In genomic region chr7:73626814-73627213, GRCh38 we compare ENCODE assay signal across 16 cellular contexts. TPM values are rescaled to one million over a fixed set of nuclear protein-coding genes. Genes with fewer than 3 reads are reported as not detected.
DNase-seq lines count a peak whose midpoint lies in the region; ATAC-seq and TF ChIP-seq lines count a peak whose summit lies in the region.
"Had no signal": no experiment of that assay in that cellular context is flagged by ENCODE, and none has a peak within 500 bp of the region (broad histone marks: within the 10 kb centered on the region; RNA-seq: fewer than 3 reads in every experiment).

No MANE protein-coding gene starts in this region.

- no peak overlapping the region for H2BK15ac ChIP-seq in mesendoderm (replicated peaks; ENCODE audit: low read depth)

- H3K23ac ChIP-seq in mesendoderm (ENCODE audit: low read length) = no peak overlapping the region

- H3K79me1 ChIP-seq in mesendoderm (ENCODE audit: low read length) = no peaks in the 10 kb centered on the region

- no peaks in the 10 kb centered on the region for H3K79me2 ChIP-seq in mesendoderm (ENCODE audit: control insufficient read depth, insufficient read depth, low read length)

- no peak overlapping the region for H3K4me3 Mint-ChIP-seq in MCF 10A (ENCODE audit: unreplicated experiment)
- no peak overlapping the region for H3K4me3 Mint-ChIP-seq in activated naive CD8-positive, alpha-beta T cell treated with anti-CD3 and anti-CD28 coated beads for 36 hours
- H3K4me3 Mint-ChIP-seq: activated T-cell treated with anti-CD3 and anti-CD28 coated beads, Interleukin-2, amount 50 U/mL, for 4 hours had no signal

- H3K27ac ChIP-seq in mesendoderm (ENCODE audit: low read depth, low read length) = no peak overlapping the region
- H3K27ac ChIP-seq: body of pancreas, thyroid gland had no signal

- POLR2A ChIA-PET in MCF 10A (lab: Yijun Ruan, JAX) = no interaction called here

- H3K4me1 Mint-ChIP-seq in MCF 10A (ENCODE audit: insufficient read depth, unreplicated experiment) = no peaks in the 10 kb centered on the region
- H3K4me1 Mint-ChIP-seq in activated naive CD8-positive, alpha-beta T cell treated with anti-CD3 and anti-CD28 coated beads for 36 hours = peaks cover 4% of the 10 kb centered on the region

- BruUV-seq in MCF 10A (replicated peaks; lab: Mats Ljungman, UMichigan) = no TSS peak

- no peak overlapping the region for H3K4me3 ChIP-seq in mesendoderm (ENCODE audit: low read length)
- H3K4me3 ChIP-seq: body of pancreas, lung, thyroid gland had no signal

- no peak overlapping the region for H2AK5ac ChIP-seq in mesendoderm (ENCODE audit: low read length)

- no peaks in the 10 kb centered on the region for H3K36me3 ChIP-seq in mesendoderm (ENCODE audit: control insufficient read depth, insufficient read depth, low read length)
- H3K36me3 ChIP-seq: thyroid gland had no signal

- H2BK5ac ChIP-seq in mesendoderm (ENCODE audit: low read length) = no peak overlapping the region

- H3K18ac ChIP-seq in mesendoderm (ENCODE audit: low read length) = no peak overlapping the region

- CTCF ChIA-PET in MCF 10A (lab: Yijun Ruan, JAX) = interaction anchor here (0.5 to 1.3 kb wide), 5 partner anchors 10 to 60 kb away, joined by 3 to 8 read pairs (median 3); no protein-coding TSS in a partner anchor

- H3K9me3 Mint-ChIP-seq in MCF 10A (ENCODE audit: unreplicated experiment) = no peaks in the 10 kb centered on the region
- H3K9me3 Mint-ChIP-seq in activated naive CD8-positive, alpha-beta T cell treated with anti-CD3 and anti-CD28 coated beads for 36 hours = no peaks in the 10 kb centered on the region
- H3K9me3 Mint-ChIP-seq: activated T-cell treated with anti-CD3 and anti-CD28 coated beads, Interleukin-2, amount 50 U/mL, for 4 hours had no signal

- H3K56ac ChIP-seq in mesendoderm (ENCODE audit: low read length) = peak overlapping the region; percentile 37

- no peak overlapping the region for H3K4ac ChIP-seq in mesendoderm (ENCODE audit: low read depth, low read length)

- H3K4me2 ChIP-seq in mesendoderm (ENCODE audit: low read length) = no peak overlapping the region

- ATAC-seq in GM19328 (IDR thresholded peaks at IDR 0.05; ENCODE audit: unreplicated experiment) = no peak
- no peak for ATAC-seq in HG03469 (IDR thresholded peaks at IDR 0.05; ENCODE audit: unreplicated experiment)
- no peak for ATAC-seq in GM21381 (IDR thresholded peaks at IDR 0.05; ENCODE audit: unreplicated experiment)
- ATAC-seq: activated T-cell treated with anti-CD3 and anti-CD28 coated beads, Interleukin-2, amount 50 U/mL, for 4 hours; body of pancreas had no signal

- no peak overlapping the region for H3K9ac ChIP-seq in mesendoderm (ENCODE audit: low read length)

- H3K36me3 Mint-ChIP-seq in MCF 10A (ENCODE audit: insufficient read depth, unreplicated experiment) = peaks cover 9% of the 10 kb centered on the region
- no peaks in the 10 kb centered on the region for H3K36me3 Mint-ChIP-seq in activated naive CD8-positive, alpha-beta T cell treated with anti-CD3 and anti-CD28 coated beads for 36 hours

- H3K27me3 Mint-ChIP-seq in MCF 10A (ENCODE audit: insufficient read depth, unreplicated experiment) = peaks cover 8% of the 10 kb centered on the region
- peaks cover 71% of the 10 kb centered on the region for H3K27me3 Mint-ChIP-seq in activated naive CD8-positive, alpha-beta T cell treated with anti-CD3 and anti-CD28 coated beads for 36 hours

- WGBS in mesendoderm (ENCODE audit: extremely low coverage, insufficient coverage, low lambda C conversion rate) = no CpG with 5 or more reads among the region's 3 CpGs

- H3K4me1 ChIP-seq in mesendoderm (ENCODE audit: control insufficient read depth, low read depth, low read length) = peaks cover 2% of the 10 kb centered on the region

- H3K27me3 ChIP-seq in mesendoderm (ENCODE audit: insufficient read depth, low read length, poor library complexity) = no peaks in the 10 kb centered on the region
- H3K27me3 ChIP-seq: thyroid gland had no signal

- no peak for TF ChIP-seq CTCF in MCF 10A (IDR thresholded peaks at IDR 0.05; ENCODE audit: unreplicated experiment)

- no peak overlapping the region for H4K5ac ChIP-seq in mesendoderm (ENCODE audit: low read length)

- H4K8ac ChIP-seq in mesendoderm (ENCODE audit: low read depth, low read length) = no peak overlapping the region

- H2BK120ac ChIP-seq in mesendoderm (ENCODE audit: low read depth, low read length) = no peak overlapping the region

- no peak overlapping the region for H3K27ac Mint-ChIP-seq in MCF 10A (ENCODE audit: low read depth, unreplicated experiment)
- no peak overlapping the region for H3K27ac Mint-ChIP-seq in activated naive CD8-positive, alpha-beta T cell treated with anti-CD3 and anti-CD28 coated beads for 36 hours

- peak; percentile 96 for DNase-seq in DMS 273 (lab: John Stamatoyannopoulos, UW; ENCODE audit: unreplicated experiment)
- peak; percentile 69 for DNase-seq in NCI-H2171 (lab: John Stamatoyannopoulos, UW)
- peak; percentile 62 for DNase-seq in MCF 10A (ENCODE audit: unreplicated experiment)
- peak; percentile 35 for DNase-seq in mesendoderm
- no peak for DNase-seq in activated naive CD8-positive, alpha-beta T cell treated with anti-CD3 and anti-CD28 coated beads for 36 hours
- DNase-seq: activated T-cell treated with anti-CD3 and anti-CD28 coated beads, Interleukin-2, amount 50 U/mL, for 4 hours; body of pancreas; Calu3; hippocampal formation; NCI-H1092; NK-92 treated with Interleukin-12 subunit alpha and Interleukin-12 subunit beta, amount 100 ng/mL, for 24 hours; thyroid gland had no signal

- intact Hi-C loops in MCF 10A (cut with micrococcal nuclease) = loop anchor here (5.0 kb wide), 1 partner anchor 40 kb away; the partner anchor contains the start of gene VPS37D

RNA-seq across cellular contexts. Expression of gene MLXIPL, which starts 2.5 kb away (rescaled TPM):
- total RNA-seq in MCF 10A (2022) = 1.5 TPM in 1 of 2 replicates, not detected in the other
- 1.6 TPM for polyA plus RNA-seq in mesendoderm (2013, experiment 1 of 2)
- 2.0 TPM for polyA plus RNA-seq in mesendoderm (2013, experiment 2 of 2)
- total RNA-seq in activated naive CD8-positive, alpha-beta T cell treated with anti-CD3 and anti-CD28 coated beads for 36 hours = not detected

RNA-seq across cellular contexts. Expression of gene VPS37D, which starts 40.8 kb away (rescaled TPM):
- 0.44 and 1.3 TPM in 2 replicates for total RNA-seq in MCF 10A (2022)
- polyA plus RNA-seq in mesendoderm (2013, experiment 1 of 2) = 1.1 TPM
- 1.1 TPM for polyA plus RNA-seq in mesendoderm (2013, experiment 2 of 2)
- under 1 TPM; 0.44 to 0.45 TPM for total RNA-seq in activated naive CD8-positive, alpha-beta T cell treated with anti-CD3 and anti-CD28 coated beads for 36 hours

RNA-seq across cellular contexts. Expression of gene TBL2, which starts 48.4 kb away (rescaled TPM):
- total RNA-seq in MCF 10A (2022) = 44.0 and 47.0 TPM in 2 replicates
- polyA plus RNA-seq in mesendoderm (2013, experiment 1 of 2) = 19.9 TPM
- 18.5 TPM for polyA plus RNA-seq in mesendoderm (2013, experiment 2 of 2)
- total RNA-seq in activated naive CD8-positive, alpha-beta T cell treated with anti-CD3 and anti-CD28 coated beads for 36 hours = 10 to 100 TPM; 30.4 to 32.2 TPM

RNA-seq across cellular contexts. Expression of gene DNAJC30, which starts 56.4 kb away (rescaled TPM):
- 11.0 and 11.4 TPM in 2 replicates for total RNA-seq in MCF 10A (2022)
- polyA plus RNA-seq in mesendoderm (2013, experiment 1 of 2) = 7.6 TPM
- polyA plus RNA-seq in mesendoderm (2013, experiment 2 of 2) = 7.6 TPM
- total RNA-seq in activated naive CD8-positive, alpha-beta T cell treated with anti-CD3 and anti-CD28 coated beads for 36 hours = 10 to 100 TPM in 1 of 2 experiments, 1 to 10 TPM in 1; 9.5 to 10.7 TPM

RNA-seq across cellular contexts. Expression of gene BUD23, which starts 56.6 kb away (rescaled TPM):
- 71.5 and 81.9 TPM in 2 replicates for total RNA-seq in MCF 10A (2022)
- 149 TPM for polyA plus RNA-seq in mesendoderm (2013, experiment 1 of 2)
- 149 TPM for polyA plus RNA-seq in mesendoderm (2013, experiment 2 of 2)
- 100 to 1,000 TPM; 117 to 124 TPM for total RNA-seq in activated naive CD8-positive, alpha-beta T cell treated with anti-CD3 and anti-CD28 coated beads for 36 hours
